In the genomic region with DNA sequence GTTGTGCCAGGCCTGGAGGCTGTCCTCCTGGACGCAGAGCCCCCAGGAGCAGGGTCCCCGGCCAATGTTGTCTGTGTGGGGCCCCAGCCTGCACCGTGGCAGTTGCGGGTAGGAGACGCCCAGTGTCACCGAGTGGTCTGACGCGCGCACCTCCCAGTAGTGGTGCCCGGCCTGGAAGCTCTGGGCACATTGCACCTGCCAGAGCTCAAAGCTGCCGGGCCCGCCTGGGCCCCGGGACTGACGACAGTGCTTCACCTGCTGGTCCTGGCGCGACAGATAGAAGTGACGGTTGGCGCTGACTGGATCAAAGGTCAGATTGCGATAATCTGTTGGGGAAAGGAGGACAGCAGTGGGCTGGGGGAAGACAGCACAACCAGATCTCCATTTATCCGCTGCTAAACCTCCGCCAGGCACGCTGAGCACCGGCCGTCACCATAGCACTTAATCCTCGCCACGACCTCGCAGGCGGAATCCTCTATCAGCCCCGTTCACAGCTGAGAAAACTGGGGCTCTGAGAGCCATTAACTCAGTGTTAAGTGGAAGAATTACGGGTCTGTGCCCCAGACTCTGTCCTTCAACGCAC, we compare ENCODE assay signal across 20 cellular contexts.
"Had no signal": no experiment of that assay in that cellular context is flagged by ENCODE, and none has a peak within 500 bp of the region (broad histone marks: within the 10 kb centered on the region; RNA-seq: fewer than 3 reads in every experiment).

No MANE protein-coding gene starts in this region.

- H2AFZ ChIP-seq: hepatocyte had no signal

- H3K27ac ChIP-seq: body of pancreas, hepatocyte, vagina had no signal

- FAIRE-seq: endothelial cell of umbilical vein had no signal

- H3K9me3 ChIP-seq: body of pancreas, vagina had no signal

- H3K4me3 ChIP-seq: body of pancreas, hepatocyte, vagina had no signal

- DNase-seq: activated CD4-positive, alpha-beta memory T cell treated with anti-CD3 and anti-CD28 coated beads, Interleukin-2, amount 10 ng/mL, durations not matched to agents 7 days and 5 days; activated CD4-positive, alpha-beta T cell treated with anti-CD3 and anti-CD28 coated beads, Interleukin-2, amount 10 ng/mL, durations not matched to agents 24 days and 14 days; activated gamma-delta T cell treated with Interleukin-2 at 50 U/mL for 16 hours; anterior cingulate cortex; body of pancreas; caudate nucleus; dermis blood vessel endothelial cell; effector memory CD8-positive, alpha-beta T cell; foreskin melanocyte; immature natural killer cell; nucleus accumbens; stimulated activated CD4-positive, alpha-beta T cell treated with anti-CD3 and anti-CD28 coated beads, Interleukin-4, amount 100 ng/mL, for 24 hours; SW 1271; T-helper 17 cell; trophoblast cell had no signal

- H3K4me2 ChIP-seq: hepatocyte had no signal

- H3K27me3 ChIP-seq: body of pancreas, hepatocyte, vagina had no signal

- ATAC-seq: activated CD4-positive, CD25-positive, alpha-beta regulatory T cell treated with anti-CD3 and anti-CD28 coated beads, Interleukin-2, amount 50 U/mL, for 24 hours; body of pancreas; effector memory CD8-positive, alpha-beta T cell; esophagus mucosa; T-helper 17 cell had no signal
